8 cellular contexts compared by ENCODE assay signal in the genomic region with DNA sequence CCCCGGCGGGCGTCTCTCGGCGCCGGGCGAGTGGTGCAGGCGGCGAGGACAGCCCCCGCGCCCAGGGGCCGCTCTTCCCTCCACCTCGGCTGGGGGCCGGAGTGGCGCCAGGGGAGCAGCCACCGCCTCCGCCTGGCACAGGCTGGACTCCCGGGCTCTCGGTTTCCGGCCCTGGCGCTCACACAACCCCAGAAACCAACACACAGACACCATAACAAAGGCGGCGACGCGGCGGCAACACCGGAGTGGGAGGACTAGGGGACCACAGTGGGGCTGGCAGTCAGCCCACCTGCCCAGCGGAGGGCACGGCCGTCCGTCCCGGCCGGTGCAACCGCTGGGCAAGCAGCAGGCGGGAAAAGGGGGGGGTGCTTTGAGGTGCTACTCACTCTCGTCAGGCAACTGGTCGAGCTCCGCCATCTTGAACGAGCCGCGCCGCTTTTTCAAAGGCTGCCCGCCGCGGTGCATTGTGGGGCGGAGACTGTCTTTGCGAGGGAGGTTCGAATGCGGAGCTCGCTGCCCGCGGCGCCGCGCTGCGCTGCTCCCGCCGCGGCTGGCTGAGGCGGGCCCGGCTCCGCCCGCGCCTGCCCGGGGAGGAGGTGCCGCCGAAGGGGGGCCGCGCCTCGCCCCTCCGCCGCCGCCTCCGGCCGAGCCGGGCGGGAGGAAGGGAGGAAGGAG. TPM values are rescaled to one million over a fixed set of nuclear protein-coding genes. Genes with fewer than 3 reads are reported as not detected.
DNase-seq lines count a peak whose midpoint lies in the region; TF ChIP-seq lines count a peak whose summit lies in the region.

LIN9 (minus strand) TSS at position 442 of the 675 bp plus-strand sequence; CDS start at position 417, 25 bp downstream.

- DNase-seq in COLO829 (ENCODE audit: low spot score) = peak; percentile 92
- peak; percentile 97 for DNase-seq in GM20000 (ENCODE audit: low spot score)
- DNase-seq in HT-29 (ENCODE audit: low spot score) = peak; percentile 94
- peak; percentile 83 for DNase-seq in NOMO-1 treated with DMSO at 0.1 percent for 48 hours (lab: John Stamatoyannopoulos, UW; ENCODE audit: unreplicated experiment)
- DNase-seq in activated CD8-positive, alpha-beta memory T cell treated with anti-CD3 and anti-CD28 coated beads for 4 hours (ENCODE audit: low read depth in 2 of 2) = peak; percentile 81 to 83
- peak; percentile 96 for DNase-seq in mesenteric fat pad (ENCODE audit: low spot score)
- peak; percentile 84 for DNase-seq in stimulated activated CD8-positive, alpha-beta memory T cell treated with anti-CD3 and anti-CD28 coated beads, Interleukin-12 subunit alpha, Interleukin-12 subunit beta, amount 100 ng/mL, for 4 hours (ENCODE audit: low read depth)

- H3K4me1 ChIP-seq in endocrine pancreas (ENCODE audit: control insufficient read depth, insufficient read depth, low read length) = peaks cover 5% of the 10 kb centered on the region

- peak within 1 kb of the TSS; percentile 53 for H3K4me3 ChIP-seq in endocrine pancreas (ENCODE audit: control insufficient read depth, insufficient read depth, low read length)

- H3K9ac ChIP-seq in endocrine pancreas (ENCODE audit: control insufficient read depth, insufficient read depth, low read length) = peak within 1 kb of the TSS; percentile 77

- TF ChIP-seq CTCF in GM20000 (IDR thresholded peaks at IDR 0.05; ENCODE audit: extremely low read depth, missing control alignments) = no peak

- H3K36me3 ChIP-seq in endocrine pancreas (ENCODE audit: control insufficient read depth, insufficient read depth, low read length) = no peaks in the 10 kb centered on the region

- H3K9me3 ChIP-seq in endocrine pancreas (ENCODE audit: control insufficient read depth, low read length) = no peaks in the 10 kb centered on the region

- H3K27me3 ChIP-seq in endocrine pancreas (ENCODE audit: control insufficient read depth, insufficient read depth, low read length) = no peaks in the 10 kb centered on the region

RNA-seq across cellular contexts. Expression of gene LIN9, which starts in this region (rescaled TPM):
- total RNA-seq in HT-29 (2014; rRNA removed; shearing (Covaris generic)) = 5.5 and 7.5 TPM in 2 replicates
- total RNA-seq in mesenteric fat pad = 1.3 TPM

Comparison
In these comparisons a context has a peak if more than half of its experiments do, and no peak if none do; other contexts are left out.
1. Peak in every context shown above with its lines: DNase-seq and H3K4me3 ChIP-seq.